In genomic region chrX:154398668-154399526, GRCh38 we compare ENCODE assay signal across 1 cellular context.
TF ChIP-seq lines count a peak whose summit lies in the region.

No MANE protein-coding gene starts in this region.

TF ChIP-seq in GM12878, 131 proteins besides CTCF, POLR2A, EP300 and RAD21 (continued from another document and continues in another):
- no peak for TF ChIP-seq E2F4 (IDR thresholded peaks at IDR 0.05; ENCODE audit: low read depth, low read length)
- TF ChIP-seq NBN (IDR thresholded peaks at IDR 0.05), result no peak
- TF ChIP-seq HDGF (IDR thresholded peaks at IDR 0.05), result no peak
- TF ChIP-seq NR2F1 (conservative IDR thresholded peaks at IDR 0.05), result no peak
- no peak for TF ChIP-seq PRDM15 (CRISPR knock-in tag; IDR thresholded peaks at IDR 0.05)
- TF ChIP-seq ZBED1 (IDR thresholded peaks at IDR 0.05; ENCODE audit: borderline replicate concordance), result no peak
- no peak for TF ChIP-seq RB1 (IDR thresholded peaks at IDR 0.05; ENCODE audit: borderline replicate concordance)
- TF ChIP-seq BMI1 (IDR thresholded peaks at IDR 0.05; ENCODE audit: borderline replicate concordance), result no peak
- no peak for TF ChIP-seq MYC (IDR thresholded peaks at IDR 0.05; ENCODE audit: insufficient read depth, insufficient read length, insufficient replicate concordance, low read length, severe bottlenecking)
- TF ChIP-seq GABPA (IDR thresholded peaks at IDR 0.05; ENCODE audit: low read depth), result no peak
- no peak for TF ChIP-seq ZNF274 (IDR thresholded peaks at IDR 0.05; ENCODE audit: insufficient read depth, insufficient read length)
- TF ChIP-seq IRF4 (IDR thresholded peaks at IDR 0.05; ENCODE audit: low read depth, low read length), result no peak
- TF ChIP-seq IKZF2 (IDR thresholded peaks at IDR 0.05), result no peak
- no peak for TF ChIP-seq MTA2 (IDR thresholded peaks at IDR 0.05; ENCODE audit: low read depth)
- no peak for TF ChIP-seq BRCA1 (IDR thresholded peaks at IDR 0.05; ENCODE audit: low read depth, low read length)
- TF ChIP-seq STAT3 (IDR thresholded peaks at IDR 0.05; ENCODE audit: low read depth, low read length), result no peak
- no peak for TF ChIP-seq HCFC1 (IDR thresholded peaks at IDR 0.05; ENCODE audit: low read length)
- TF ChIP-seq SMAD5 (IDR thresholded peaks at IDR 0.05; ENCODE audit: low read depth), result no peak
- no peak for TF ChIP-seq SIX5 (IDR thresholded peaks at IDR 0.05; ENCODE audit: low read depth, low read length, severe bottlenecking)
- no peak for TF ChIP-seq CREM (IDR thresholded peaks at IDR 0.05; ENCODE audit: low read depth)
- TF ChIP-seq BHLHE40 (IDR thresholded peaks at IDR 0.05; ENCODE audit: borderline replicate concordance in 1 of 2, low read depth in 2 of 2, low read length in 1 of 2), result peak; percentile 82 to 86; a peak in 3 of 4 replicates
- TF ChIP-seq E4F1 (IDR thresholded peaks at IDR 0.05; ENCODE audit: borderline replicate concordance, partially characterized antibody), result no peak
- TF ChIP-seq ZNF384 (IDR thresholded peaks at IDR 0.05; ENCODE audit: borderline replicate concordance, low read depth, low read length), result no peak
- no peak for TF ChIP-seq KLF5 (IDR thresholded peaks at IDR 0.05; ENCODE audit: partially characterized antibody)
- peak; percentile 9; the same call in 1 of the 2 replicates for TF ChIP-seq POLR2AphosphoS5 (IDR thresholded peaks at IDR 0.05; ENCODE audit: low read length)
- no peak for TF ChIP-seq LARP7 (IDR thresholded peaks at IDR 0.05)
- no peak for TF ChIP-seq EZH2 (IDR thresholded peaks at IDR 0.05; ENCODE audit: borderline replicate concordance, control insufficient read depth, low read depth, low read length)
- TF ChIP-seq SMARCA5 (IDR thresholded peaks at IDR 0.05), result no peak; the same call in 1 of the 2 replicates
- no peak for TF ChIP-seq KAT2A (conservative IDR thresholded peaks at IDR 0.05; ENCODE audit: control insufficient read depth, low read depth, low read length)
- no peak for TF ChIP-seq ZBTB11 (CRISPR knock-in tag; IDR thresholded peaks at IDR 0.05)
- no peak for TF ChIP-seq ZBTB40 (IDR thresholded peaks at IDR 0.05; ENCODE audit: borderline replicate concordance)
- TF ChIP-seq ZBTB33 (IDR thresholded peaks at IDR 0.05), result no peak
- TF ChIP-seq PML (IDR thresholded peaks at IDR 0.05; ENCODE audit: low read length), result peak; percentile 45; the same call in 1 of the 2 replicates
- TF ChIP-seq ATF3 (IDR thresholded peaks at IDR 0.05; ENCODE audit: borderline replicate concordance, extremely low read depth, low read depth, low read length), result no peak
- TF ChIP-seq BCLAF1 (IDR thresholded peaks at IDR 0.05), result no peak
- no peak for TF ChIP-seq JUND (IDR thresholded peaks at IDR 0.05; ENCODE audit: low read depth, low read length)
- no peak for TF ChIP-seq MEF2B (IDR thresholded peaks at IDR 0.05; ENCODE audit: partially characterized antibody, poor library complexity, severe bottlenecking)
- TF ChIP-seq GATAD2B (conservative IDR thresholded peaks at IDR 0.05; ENCODE audit: low read depth), result 0 out of 2 replicates have a peak, but pooled peaks have one; percentile 7
- peak; percentile 8; the same call in 1 of the 2 replicates for TF ChIP-seq FOXM1 (IDR thresholded peaks at IDR 0.05; ENCODE audit: low read depth, low read length)
- no peak for TF ChIP-seq JUNB (IDR thresholded peaks at IDR 0.05)
- no peak for TF ChIP-seq TARDBP (IDR thresholded peaks at IDR 0.05; ENCODE audit: borderline replicate concordance)
- TF ChIP-seq SREBF1 (IDR thresholded peaks at IDR 0.05; ENCODE audit: low read length), result no peak
